In genomic region chr5:115850771-115851416, GRCh38 we compare ENCODE assay signal across 20 cellular contexts. TPM values are rescaled to one million over a fixed set of nuclear protein-coding genes. Genes with fewer than 3 reads are reported as not detected.
DNase-seq lines count a peak whose midpoint lies in the region; ATAC-seq and TF ChIP-seq lines count a peak whose summit lies in the region.
"Had no signal": no experiment of that assay in that cellular context is flagged by ENCODE, and none has a peak within 500 bp of the region (broad histone marks: within the 10 kb centered on the region; RNA-seq: fewer than 3 reads in every experiment).

No MANE protein-coding gene starts in this region.

- CTCF ChIA-PET in Caco-2 (lab: Charles Lee) = no interaction called here

- DNase-seq in Caco-2 = peak in 1 of 2 experiments; percentile 24
- peak; percentile 39 for DNase-seq in SW480 (ENCODE audit: low spot score)
- DNase-seq in fibroblast of pulmonary artery (ENCODE audit: low read depth) = peak; percentile 77
- no peak for DNase-seq in neural progenitor cell (ENCODE audit: low spot score)
- DNase-seq in esophagus squamous epithelium (lab: John Stamatoyannopoulos, UW) = no peak
- no peak for DNase-seq in activated CD8-positive, alpha-beta memory T cell treated with anti-CD3 and anti-CD28 coated beads, Interleukin-2, amount 50 U/mL, for 48 hours
- DNase-seq in foreskin fibroblast = no peak
- no peak for DNase-seq in foreskin keratinocyte
- DNase-seq: activated CD4-positive, alpha-beta memory T cell treated with anti-CD3 and anti-CD28 coated beads for 36 hours; activated naive CD4-positive, alpha-beta T cell treated with Interleukin-2 at 50 U/mL for 16 hours; cortex of kidney; glutamatergic neuron; lower lobe of right lung; NCI-H1105; NCI-H510A treated with DMSO at 0.1 percent for 48 hours; stimulated activated CD4-positive, alpha-beta T cell treated with anti-CD3 and anti-CD28 coated beads, Interleukin-4, amount 100 ng/mL, for 4 hours; stimulated activated naive CD4-positive, alpha-beta T cell treated with Interleukin-2 at 50 U/mL for 16 hours had no signal

- H3K27ac ChIP-seq in neural progenitor cell = no peak overlapping the region
- H3K27ac ChIP-seq in esophagus squamous epithelium = peak overlapping the region in 1 of 4 donors; percentile 35
- H3K27ac ChIP-seq in foreskin keratinocyte = no peak overlapping the region
- H3K27ac ChIP-seq: BLaER1 treated with 17β-estradiol and CSF1 and Interleukin-3, amounts not matched to agents 10 nM and 100 nM; lower lobe of right lung; parathyroid adenoma had no signal

- H3K79me2 ChIP-seq in neural progenitor cell (ENCODE audit: low read depth) = peaks cover 87% of the 10 kb centered on the region

- POLR2A ChIA-PET in Caco-2 (lab: Charles Lee) = no interaction called here

- H3F3A ChIP-seq in neural progenitor cell (ENCODE audit: low read depth) = no peaks in the 10 kb centered on the region

- H4K20me1 ChIP-seq in neural progenitor cell (ENCODE audit: low read depth) = no peaks in the 10 kb centered on the region

- H3K4me3 ChIP-seq in Caco-2 (ENCODE audit: low read depth, low read length) (no peak overlapping the region), fibroblast of pulmonary artery (replicated peaks; ENCODE audit: low read depth, low read length) (no peak overlapping the region), neural progenitor cell (no peak overlapping the region), esophagus squamous epithelium (no peak overlapping the region), foreskin fibroblast (ENCODE audit: low read depth in 1 of 2, low read length in 2 of 2) (no peak overlapping the region)
- H3K4me3 ChIP-seq: BLaER1 treated with 17β-estradiol and CSF1 and Interleukin-3, amounts not matched to agents 10 nM and 100 nM; lower lobe of right lung had no signal

- H3K4me3 Mint-ChIP-seq in Caco-2 (ENCODE audit: unreplicated experiment) = peak overlapping the region; percentile 15
- H3K4me3 Mint-ChIP-seq in neural progenitor cell = peak overlapping the region; percentile 2
- H3K4me3 Mint-ChIP-seq: activated CD4-positive, alpha-beta memory T cell treated with anti-CD3 and anti-CD28 coated beads for 36 hours; T-helper 2 cell treated with Interferon-gamma antibody and Interleukin-4, amounts not matched to agents 5 μg/mL and 100 μg/mL, for 36 hours had no signal

- ATAC-seq in foreskin keratinocyte = no peak

- H3K27ac Mint-ChIP-seq in Caco-2 (ENCODE audit: unreplicated experiment) = no peak overlapping the region
- H3K27ac Mint-ChIP-seq in neural progenitor cell = peak overlapping the region; percentile 1
- H3K27ac Mint-ChIP-seq: activated CD4-positive, alpha-beta memory T cell treated with anti-CD3 and anti-CD28 coated beads for 36 hours; T-helper 2 cell treated with Interferon-gamma antibody and Interleukin-4, amounts not matched to agents 5 μg/mL and 100 μg/mL, for 36 hours had no signal

- H3K4me1 ChIP-seq in Caco-2 (peaks cover 24% of the 10 kb centered on the region), neural progenitor cell (no peaks in the 10 kb centered on the region), esophagus squamous epithelium (peaks cover 0 to 36% (median 5%) of the 10 kb centered on the region in 3 donors), foreskin keratinocyte (peaks cover 26% of the 10 kb centered on the region)

- no peaks in the 10 kb centered on the region for H3K36me3 Mint-ChIP-seq in Caco-2 (ENCODE audit: insufficient read depth, unreplicated experiment)
- peaks cover 12% of the 10 kb centered on the region for H3K36me3 Mint-ChIP-seq in neural progenitor cell

- H3K9me3 Mint-ChIP-seq in Caco-2 (ENCODE audit: unreplicated experiment) (peaks cover 11% of the 10 kb centered on the region), neural progenitor cell (peaks cover 13% of the 10 kb centered on the region)

- no peaks in the 10 kb centered on the region for H3K27me3 Mint-ChIP-seq in Caco-2 (ENCODE audit: insufficient read depth, unreplicated experiment)
- H3K27me3 Mint-ChIP-seq in neural progenitor cell (ENCODE audit: insufficient read depth, low read depth) = no peaks in the 10 kb centered on the region
- H3K27me3 Mint-ChIP-seq: activated CD4-positive, alpha-beta memory T cell treated with anti-CD3 and anti-CD28 coated beads for 36 hours had no signal

- no TSS peak for BruUV-seq in Caco-2 (replicated peaks; lab: Mats Ljungman, UMichigan)

- no peak for TF ChIP-seq POLR2A in esophagus squamous epithelium (IDR thresholded peaks at IDR 0.05)

- H3K9me3 ChIP-seq in Caco-2 (0 out of 2 replicates have a peak, but pooled peaks cover 7% of the 10 kb centered on the region), neural progenitor cell (ENCODE audit: low read depth) (no peaks in the 10 kb centered on the region), esophagus squamous epithelium (no peaks in the 10 kb centered on the region)
- H3K9me3 ChIP-seq: lower lobe of right lung had no signal

- H3K4me1 Mint-ChIP-seq in Caco-2 (ENCODE audit: low read depth, unreplicated experiment) = peaks cover 21% of the 10 kb centered on the region
- H3K4me1 Mint-ChIP-seq in neural progenitor cell = peaks cover 23% of the 10 kb centered on the region

- no peak overlapping the region for H3K4me2 ChIP-seq in neural progenitor cell
- H3K4me2 ChIP-seq: BLaER1 treated with 17β-estradiol and CSF1 and Interleukin-3, amounts not matched to agents 10 nM and 100 nM had no signal

- intact Hi-C loops in Caco-2 (cut with micrococcal nuclease; ENCODE audit: unreplicated experiment) = loop anchor here (1.0 kb wide), 1 partner anchor 9 kb away; no protein-coding TSS in a partner anchor
- intact Hi-C loops in esophagus squamous epithelium (cut with DNase I) = no loop called here

- no peak overlapping the region for H2AFZ ChIP-seq in neural progenitor cell (replicated peaks)
- H2AFZ ChIP-seq: parathyroid adenoma had no signal

- no peak overlapping the region for H3K9ac ChIP-seq in neural progenitor cell
- H3K9ac ChIP-seq: BLaER1 treated with 17β-estradiol and CSF1 and Interleukin-3, amounts not matched to agents 10 nM and 100 nM; parathyroid adenoma had no signal

- TF ChIP-seq CTCF in Caco-2 (IDR thresholded peaks at IDR 0.05; ENCODE audit: insufficient read depth in 1 of 2, low read depth in 1 of 2, low read length in 1 of 2, severe bottlenecking in 1 of 2, unreplicated experiment in 1 of 2) (no peak), fibroblast of pulmonary artery (IDR thresholded peaks at IDR 0.05; ENCODE audit: low read length, missing control alignments) (no peak), neural progenitor cell (IDR thresholded peaks at IDR 0.05) (no peak), esophagus squamous epithelium (IDR thresholded peaks at IDR 0.05) (no peak), foreskin fibroblast (IDR thresholded peaks at IDR 0.05; ENCODE audit: low read depth, low read length) (no peak), foreskin keratinocyte (conservative IDR thresholded peaks at IDR 0.05) (no peak)

- H3K27me3 ChIP-seq in Caco-2 (replicated peaks; ENCODE audit: control insufficient read depth, insufficient read depth, low read length) (no peaks in the 10 kb centered on the region), neural progenitor cell (no peaks in the 10 kb centered on the region), esophagus squamous epithelium (no peaks in the 10 kb centered on the region), foreskin keratinocyte (no peaks in the 10 kb centered on the region)
- H3K27me3 ChIP-seq: BLaER1 treated with 17β-estradiol and CSF1 and Interleukin-3, amounts not matched to agents 10 nM and 100 nM had no signal

- 61 to 65% methylated on average over 3 of the region's 3 CpGs for WGBS in esophagus squamous epithelium, 2 donors

- H3K36me3 ChIP-seq in Caco-2 (ENCODE audit: control insufficient read depth, insufficient read depth, low read length) (no peaks in the 10 kb centered on the region), neural progenitor cell (no peaks in the 10 kb centered on the region), esophagus squamous epithelium (no peaks in the 10 kb centered on the region)
- H3K36me3 ChIP-seq: lower lobe of right lung had no signal

RNA-seq across cellular contexts. Expression of gene AP3S1, which starts 9.2 kb away (rescaled TPM):
- total RNA-seq in Caco-2 (2022) (104 and 106 TPM in 2 replicates), neural progenitor cell (ENCODE audit: low replicate concordance) (139 and 157 TPM in 2 replicates), esophagus squamous epithelium (100 to 1,000 TPM in 2 of 4 donors, 10 to 100 TPM in 2; 69.4 to 199 (median 97.3) TPM), foreskin keratinocyte (112 and 124 TPM in 2 replicates)
- polyA plus RNA-seq in foreskin keratinocyte = 98.5 and 116 TPM in 2 replicates

RNA-seq across cellular contexts. Expression of gene ATG12, which starts 9.5 kb away (rescaled TPM):
- 46.8 and 47.5 TPM in 2 replicates for total RNA-seq in Caco-2 (2022)
- total RNA-seq in neural progenitor cell (ENCODE audit: low replicate concordance) = 50.4 and 122 TPM in 2 replicates
- total RNA-seq in esophagus squamous epithelium = 10 to 100 TPM; 15.7 to 37.8 (median 33.5) TPM
- total RNA-seq in foreskin keratinocyte = 39.6 and 40.6 TPM in 2 replicates
- 31.1 and 32.2 TPM in 2 replicates for polyA plus RNA-seq in foreskin keratinocyte

RNA-seq across cellular contexts. Expression of gene CDO1, which starts 34.4 kb away (rescaled TPM):
- total RNA-seq in Caco-2 (2022) (not detected in 2 replicates), neural progenitor cell (ENCODE audit: low replicate concordance) (18.4 and 21.9 TPM in 2 replicates), esophagus squamous epithelium (1 to 10 TPM in 2 of 4 donors, under 1 TPM in 1, not detected in 1; 0.75 to 6.7 (median 5.7) TPM), foreskin keratinocyte (0.18 and 0.20 TPM in 2 replicates)
- 0.04 and 0.10 TPM in 2 replicates for polyA plus RNA-seq in foreskin keratinocyte

Comparison
In these comparisons a context has a peak if more than half of its experiments do, and no peak if none do; other contexts are left out.
1. DNase-seq: peak in SW480 (single experiment) and fibroblast of pulmonary artery (single experiment); none in neural progenitor cell (single experiment), esophagus squamous epithelium (single experiment), activated CD8-positive, alpha-beta memory T cell treated with anti-CD3 and anti-CD28 coated beads, Interleukin-2, amount 50 U/mL, for 48 hours (single experiment), foreskin fibroblast (0 of 2) and foreskin keratinocyte (0 of 2).